1 cellular context compared by ENCODE assay signal in the genomic region with DNA sequence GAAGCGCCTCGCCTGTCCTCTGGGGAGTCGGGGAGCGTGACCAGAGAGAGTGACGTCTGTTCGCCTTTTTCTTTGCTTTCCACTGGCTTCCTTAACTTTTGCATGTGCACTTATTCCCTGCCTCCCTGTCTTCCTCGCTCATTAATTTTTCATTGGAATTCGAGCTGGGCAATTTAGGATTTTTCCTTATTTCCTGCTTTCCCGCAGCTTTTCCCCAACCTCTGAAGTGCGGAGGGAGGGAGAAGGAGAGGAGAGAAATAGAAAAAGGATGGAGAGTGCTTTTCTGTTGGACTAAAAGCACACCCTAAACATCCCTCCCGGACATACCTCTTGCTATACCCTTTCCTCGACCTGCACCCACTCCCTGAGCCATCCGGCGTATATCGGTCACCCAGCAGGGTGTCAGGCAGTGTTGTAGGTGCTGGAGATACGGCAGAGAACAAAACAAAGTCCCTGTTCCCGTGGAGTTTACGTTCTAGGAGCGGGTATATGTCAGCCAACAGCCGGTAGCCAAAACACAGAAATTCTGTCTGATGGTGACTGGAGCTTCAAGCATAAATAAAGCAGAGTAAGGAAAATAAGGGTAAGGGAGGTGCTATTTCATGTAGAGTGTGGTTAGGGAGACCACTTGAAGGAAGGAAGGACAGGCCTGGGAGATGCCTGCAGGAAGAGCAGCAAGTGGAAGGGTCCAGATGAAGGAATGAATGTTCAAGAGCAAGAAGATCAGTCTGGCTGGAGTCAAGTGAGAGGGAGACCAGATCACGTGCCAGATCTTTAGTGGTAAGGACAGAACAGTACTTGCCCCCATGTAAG.
TF ChIP-seq lines count a peak whose summit lies in the region.

No MANE protein-coding gene starts in this region.

TF ChIP-seq in HepG2, 621 proteins besides CTCF, POLR2A, EP300 and RAD21 (continued from another document and continues in another):
- TF ChIP-seq, protein P1, sequence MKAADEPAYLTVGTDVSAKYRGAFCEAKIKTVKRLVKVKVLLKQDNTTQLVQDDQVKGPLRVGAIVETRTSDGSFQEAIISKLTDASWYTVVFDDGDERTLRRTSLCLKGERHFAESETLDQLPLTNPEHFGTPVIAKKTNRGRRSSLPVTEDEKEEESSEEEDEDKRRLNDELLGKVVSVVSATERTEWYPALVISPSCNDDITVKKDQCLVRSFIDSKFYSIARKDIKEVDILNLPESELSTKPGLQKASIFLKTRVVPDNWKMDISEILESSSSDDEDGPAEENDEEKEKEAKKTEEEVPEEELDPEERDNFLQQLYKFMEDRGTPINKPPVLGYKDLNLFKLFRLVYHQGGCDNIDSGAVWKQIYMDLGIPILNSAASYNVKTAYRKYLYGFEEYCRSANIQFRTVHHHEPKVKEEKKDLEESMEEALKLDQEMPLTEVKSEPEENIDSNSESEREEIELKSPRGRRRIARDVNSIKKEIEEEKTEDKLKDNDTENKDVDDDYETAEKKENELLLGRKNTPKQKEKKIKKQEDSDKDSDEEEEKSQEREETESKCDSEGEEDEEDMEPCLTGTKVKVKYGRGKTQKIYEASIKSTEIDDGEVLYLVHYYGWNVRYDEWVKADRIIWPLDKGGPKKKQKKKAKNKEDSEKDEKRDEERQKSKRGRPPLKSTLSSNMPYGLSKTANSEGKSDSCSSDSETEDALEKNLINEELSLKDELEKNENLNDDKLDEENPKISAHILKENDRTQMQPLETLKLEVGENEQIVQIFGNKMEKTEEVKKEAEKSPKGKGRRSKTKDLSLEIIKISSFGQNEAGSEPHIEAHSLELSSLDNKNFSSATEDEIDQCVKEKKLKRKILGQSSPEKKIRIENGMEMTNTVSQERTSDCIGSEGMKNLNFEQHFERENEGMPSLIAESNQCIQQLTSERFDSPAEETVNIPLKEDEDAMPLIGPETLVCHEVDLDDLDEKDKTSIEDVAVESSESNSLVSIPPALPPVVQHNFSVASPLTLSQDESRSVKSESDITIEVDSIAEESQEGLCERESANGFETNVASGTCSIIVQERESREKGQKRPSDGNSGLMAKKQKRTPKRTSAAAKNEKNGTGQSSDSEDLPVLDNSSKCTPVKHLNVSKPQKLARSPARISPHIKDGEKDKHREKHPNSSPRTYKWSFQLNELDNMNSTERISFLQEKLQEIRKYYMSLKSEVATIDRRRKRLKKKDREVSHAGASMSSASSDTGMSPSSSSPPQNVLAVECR (CRISPR knock-in tag; IDR thresholded peaks at IDR 0.05; ENCODE audit: borderline replicate concordance): no peak
- TF ChIP-seq ZNF557 (CRISPR knock-in tag; IDR thresholded peaks at IDR 0.05) (0 out of 2 replicates have a peak, but pooled peaks have one; percentile 26), ZNF615 (CRISPR knock-in tag; IDR thresholded peaks at IDR 0.05; ENCODE audit: borderline replicate concordance) (no peak), CBX1 (IDR thresholded peaks at IDR 0.05; ENCODE audit: low read depth) (no peak), ZNF782 (CRISPR knock-in tag; IDR thresholded peaks at IDR 0.05; ENCODE audit: borderline replicate concordance) (no peak), ZNF589 (CRISPR knock-in tag; conservative IDR thresholded peaks at IDR 0.05) (no peak), ELF1 (CRISPR knock-in tag; IDR thresholded peaks at IDR 0.05) (no peak), KDM5A (IDR thresholded peaks at IDR 0.05; ENCODE audit: borderline replicate concordance, low read length) (no peak), MTF2 (CRISPR knock-in tag; IDR thresholded peaks at IDR 0.05; ENCODE audit: borderline replicate concordance) (no peak), BORCS8-MEF2B (CRISPR knock-in tag; IDR thresholded peaks at IDR 0.05) (no peak), PHF20 (CRISPR knock-in tag; IDR thresholded peaks at IDR 0.05) (no peak), NFATC3 (CRISPR knock-in tag; IDR thresholded peaks at IDR 0.05) (0 out of 2 replicates have a peak, but pooled peaks have one; percentile 29), ZNF598 (CRISPR knock-in tag; IDR thresholded peaks at IDR 0.05; ENCODE audit: borderline replicate concordance) (peak; percentile 12; the same call in 1 of the 2 replicates), RNF2 (conservative IDR thresholded peaks at IDR 0.05; ENCODE audit: low read depth) (0 out of 2 replicates have a peak, but pooled peaks have one; percentile 18), FOXK1 (CRISPR knock-in tag; IDR thresholded peaks at IDR 0.05; ENCODE audit: borderline replicate concordance, low read depth) (no peak), ESRRA (CRISPR knock-in tag; IDR thresholded peaks at IDR 0.05; ENCODE audit: low read depth) (no peak; the same call in 1 of the 2 replicates), ZNF562 (CRISPR knock-in tag; IDR thresholded peaks at IDR 0.05; ENCODE audit: borderline replicate concordance) (0 out of 2 replicates have a peak, but pooled peaks have one; percentile 12), KDM4B (CRISPR knock-in tag; IDR thresholded peaks at IDR 0.05) (no peak), JUND (CRISPR knock-in tag; IDR thresholded peaks at IDR 0.05) (0 out of 2 replicates have a peak, but pooled peaks have one; percentile 0), RARA (CRISPR knock-in tag; IDR thresholded peaks at IDR 0.05) (no peak), ZNF713 (CRISPR knock-in tag; IDR thresholded peaks at IDR 0.05) (0 out of 2 replicates have a peak, but pooled peaks have one; percentile 12), POLR2AphosphoS5 (IDR thresholded peaks at IDR 0.05; ENCODE audit: low read depth, low read length) (no peak), RCOR2 (CRISPR knock-in tag; IDR thresholded peaks at IDR 0.05) (no peak), IRX3 (CRISPR knock-in tag; IDR thresholded peaks at IDR 0.05; ENCODE audit: borderline replicate concordance, low read depth) (0 out of 2 replicates have a peak, but pooled peaks have one; percentile 19), THYN1 (CRISPR knock-in tag; IDR thresholded peaks at IDR 0.05; ENCODE audit: borderline replicate concordance, low read depth) (peak; percentile 78; the same call in 1 of the 2 replicates), CEBPB (IDR thresholded peaks at IDR 0.05; ENCODE audit: borderline replicate concordance, low read depth, low read length) (no peak), CHCHD3 (CRISPR knock-in tag; IDR thresholded peaks at IDR 0.05) (peak; percentile 84; the same call in 1 of the 2 replicates), CREB1 (IDR thresholded peaks at IDR 0.05) (no peak), CREB1 (CRISPR knock-in tag; IDR thresholded peaks at IDR 0.05) (no peak), PHF21A (CRISPR knock-in tag; IDR thresholded peaks at IDR 0.05) (peak; percentile 53; the same call in 1 of the 2 replicates), AGO2 (optimal IDR thresholded peaks at IDR 0.05; ENCODE audit: low read depth, low read length) (no peak), ZNF292 (CRISPR knock-in tag; IDR thresholded peaks at IDR 0.05; ENCODE audit: borderline replicate concordance, low read depth) (0 out of 2 replicates have a peak, but pooled peaks have one; percentile 39), ZNF496 (CRISPR knock-in tag; IDR thresholded peaks at IDR 0.05; ENCODE audit: insufficient replicate concordance) (no peak)
- TF ChIP-seq, protein P2, sequence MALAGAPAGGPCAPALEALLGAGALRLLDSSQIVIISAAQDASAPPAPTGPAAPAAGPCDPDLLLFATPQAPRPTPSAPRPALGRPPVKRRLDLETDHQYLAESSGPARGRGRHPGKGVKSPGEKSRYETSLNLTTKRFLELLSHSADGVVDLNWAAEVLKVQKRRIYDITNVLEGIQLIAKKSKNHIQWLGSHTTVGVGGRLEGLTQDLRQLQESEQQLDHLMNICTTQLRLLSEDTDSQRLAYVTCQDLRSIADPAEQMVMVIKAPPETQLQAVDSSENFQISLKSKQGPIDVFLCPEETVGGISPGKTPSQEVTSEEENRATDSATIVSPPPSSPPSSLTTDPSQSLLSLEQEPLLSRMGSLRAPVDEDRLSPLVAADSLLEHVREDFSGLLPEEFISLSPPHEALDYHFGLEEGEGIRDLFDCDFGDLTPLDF (CRISPR knock-in tag; IDR thresholded peaks at IDR 0.05): no peak
- TF ChIP-seq, protein P3, sequence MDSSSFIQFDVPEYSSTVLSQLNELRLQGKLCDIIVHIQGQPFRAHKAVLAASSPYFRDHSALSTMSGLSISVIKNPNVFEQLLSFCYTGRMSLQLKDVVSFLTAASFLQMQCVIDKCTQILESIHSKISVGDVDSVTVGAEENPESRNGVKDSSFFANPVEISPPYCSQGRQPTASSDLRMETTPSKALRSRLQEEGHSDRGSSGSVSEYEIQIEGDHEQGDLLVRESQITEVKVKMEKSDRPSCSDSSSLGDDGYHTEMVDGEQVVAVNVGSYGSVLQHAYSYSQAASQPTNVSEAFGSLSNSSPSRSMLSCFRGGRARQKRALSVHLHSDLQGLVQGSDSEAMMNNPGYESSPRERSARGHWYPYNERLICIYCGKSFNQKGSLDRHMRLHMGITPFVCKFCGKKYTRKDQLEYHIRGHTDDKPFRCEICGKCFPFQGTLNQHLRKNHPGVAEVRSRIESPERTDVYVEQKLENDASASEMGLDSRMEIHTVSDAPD (CRISPR knock-in tag; IDR thresholded peaks at IDR 0.05): peak; percentile 68; the same call in 1 of the 2 replicates
- TF ChIP-seq, protein P4, sequence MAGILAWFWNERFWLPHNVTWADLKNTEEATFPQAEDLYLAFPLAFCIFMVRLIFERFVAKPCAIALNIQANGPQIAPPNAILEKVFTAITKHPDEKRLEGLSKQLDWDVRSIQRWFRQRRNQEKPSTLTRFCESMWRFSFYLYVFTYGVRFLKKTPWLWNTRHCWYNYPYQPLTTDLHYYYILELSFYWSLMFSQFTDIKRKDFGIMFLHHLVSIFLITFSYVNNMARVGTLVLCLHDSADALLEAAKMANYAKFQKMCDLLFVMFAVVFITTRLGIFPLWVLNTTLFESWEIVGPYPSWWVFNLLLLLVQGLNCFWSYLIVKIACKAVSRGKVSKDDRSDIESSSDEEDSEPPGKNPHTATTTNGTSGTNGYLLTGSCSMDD (CRISPR knock-in tag; IDR thresholded peaks at IDR 0.05): no peak
- TF ChIP-seq, protein P5, sequence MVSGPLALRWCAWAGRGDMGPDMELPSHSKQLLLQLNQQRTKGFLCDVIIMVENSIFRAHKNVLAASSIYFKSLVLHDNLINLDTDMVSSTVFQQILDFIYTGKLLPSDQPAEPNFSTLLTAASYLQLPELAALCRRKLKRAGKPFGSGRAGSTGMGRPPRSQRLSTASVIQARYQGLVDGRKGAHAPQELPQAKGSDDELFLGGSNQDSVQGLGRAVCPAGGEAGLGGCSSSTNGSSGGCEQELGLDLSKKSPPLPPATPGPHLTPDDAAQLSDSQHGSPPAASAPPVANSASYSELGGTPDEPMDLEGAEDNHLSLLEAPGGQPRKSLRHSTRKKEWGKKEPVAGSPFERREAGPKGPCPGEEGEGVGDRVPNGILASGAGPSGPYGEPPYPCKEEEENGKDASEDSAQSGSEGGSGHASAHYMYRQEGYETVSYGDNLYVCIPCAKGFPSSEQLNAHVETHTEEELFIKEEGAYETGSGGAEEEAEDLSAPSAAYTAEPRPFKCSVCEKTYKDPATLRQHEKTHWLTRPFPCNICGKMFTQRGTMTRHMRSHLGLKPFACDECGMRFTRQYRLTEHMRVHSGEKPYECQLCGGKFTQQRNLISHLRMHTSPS (CRISPR knock-in tag; IDR thresholded peaks at IDR 0.05; ENCODE audit: low read depth): 0 out of 2 replicates have a peak, but pooled peaks have one; percentile 27
- TF ChIP-seq, protein P6, sequence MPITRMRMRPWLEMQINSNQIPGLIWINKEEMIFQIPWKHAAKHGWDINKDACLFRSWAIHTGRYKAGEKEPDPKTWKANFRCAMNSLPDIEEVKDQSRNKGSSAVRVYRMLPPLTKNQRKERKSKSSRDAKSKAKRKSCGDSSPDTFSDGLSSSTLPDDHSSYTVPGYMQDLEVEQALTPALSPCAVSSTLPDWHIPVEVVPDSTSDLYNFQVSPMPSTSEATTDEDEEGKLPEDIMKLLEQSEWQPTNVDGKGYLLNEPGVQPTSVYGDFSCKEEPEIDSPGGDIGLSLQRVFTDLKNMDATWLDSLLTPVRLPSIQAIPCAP (CRISPR knock-in tag; IDR thresholded peaks at IDR 0.05; ENCODE audit: low read depth): no peak
- TF ChIP-seq, protein P7, sequence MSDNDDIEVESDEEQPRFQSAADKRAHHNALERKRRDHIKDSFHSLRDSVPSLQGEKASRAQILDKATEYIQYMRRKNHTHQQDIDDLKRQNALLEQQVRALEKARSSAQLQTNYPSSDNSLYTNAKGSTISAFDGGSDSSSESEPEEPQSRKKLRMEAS (IDR thresholded peaks at IDR 0.05): no peak
- TF ChIP-seq, protein P8, sequence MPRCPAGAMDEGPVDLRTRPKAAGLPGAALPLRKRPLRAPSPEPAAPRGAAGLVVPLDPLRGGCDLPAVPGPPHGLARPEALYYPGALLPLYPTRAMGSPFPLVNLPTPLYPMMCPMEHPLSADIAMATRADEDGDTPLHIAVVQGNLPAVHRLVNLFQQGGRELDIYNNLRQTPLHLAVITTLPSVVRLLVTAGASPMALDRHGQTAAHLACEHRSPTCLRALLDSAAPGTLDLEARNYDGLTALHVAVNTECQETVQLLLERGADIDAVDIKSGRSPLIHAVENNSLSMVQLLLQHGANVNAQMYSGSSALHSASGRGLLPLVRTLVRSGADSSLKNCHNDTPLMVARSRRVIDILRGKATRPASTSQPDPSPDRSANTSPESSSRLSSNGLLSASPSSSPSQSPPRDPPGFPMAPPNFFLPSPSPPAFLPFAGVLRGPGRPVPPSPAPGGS (CRISPR knock-in tag; IDR thresholded peaks at IDR 0.05): no peak
- TF ChIP-seq, protein P9, sequence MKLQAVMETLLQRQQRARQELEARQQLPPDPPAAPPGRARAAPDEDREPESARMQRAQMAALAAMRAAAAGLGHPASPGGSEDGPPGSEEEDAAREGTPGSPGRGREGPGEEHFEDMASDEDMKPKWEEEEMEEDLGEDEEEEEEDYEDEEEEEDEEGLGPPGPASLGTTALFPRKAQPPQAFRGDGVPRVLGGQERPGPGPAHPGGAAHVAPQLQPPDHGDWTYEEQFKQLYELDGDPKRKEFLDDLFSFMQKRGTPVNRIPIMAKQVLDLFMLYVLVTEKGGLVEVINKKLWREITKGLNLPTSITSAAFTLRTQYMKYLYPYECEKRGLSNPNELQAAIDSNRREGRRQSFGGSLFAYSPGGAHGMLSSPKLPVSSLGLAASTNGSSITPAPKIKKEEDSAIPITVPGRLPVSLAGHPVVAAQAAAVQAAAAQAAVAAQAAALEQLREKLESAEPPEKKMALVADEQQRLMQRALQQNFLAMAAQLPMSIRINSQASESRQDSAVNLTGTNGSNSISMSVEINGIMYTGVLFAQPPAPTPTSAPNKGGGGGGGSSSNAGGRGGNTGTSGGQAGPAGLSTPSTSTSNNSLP (IDR thresholded peaks at IDR 0.05; ENCODE audit: low read depth, low read length): no peak
- TF ChIP-seq, protein P10, sequence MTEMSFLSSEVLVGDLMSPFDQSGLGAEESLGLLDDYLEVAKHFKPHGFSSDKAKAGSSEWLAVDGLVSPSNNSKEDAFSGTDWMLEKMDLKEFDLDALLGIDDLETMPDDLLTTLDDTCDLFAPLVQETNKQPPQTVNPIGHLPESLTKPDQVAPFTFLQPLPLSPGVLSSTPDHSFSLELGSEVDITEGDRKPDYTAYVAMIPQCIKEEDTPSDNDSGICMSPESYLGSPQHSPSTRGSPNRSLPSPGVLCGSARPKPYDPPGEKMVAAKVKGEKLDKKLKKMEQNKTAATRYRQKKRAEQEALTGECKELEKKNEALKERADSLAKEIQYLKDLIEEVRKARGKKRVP (CRISPR knock-in tag; IDR thresholded peaks at IDR 0.05): 0 out of 4 replicates have a peak, but pooled peaks of 1 of the 2 experiments have one; percentile 32
- TF ChIP-seq, protein P11, sequence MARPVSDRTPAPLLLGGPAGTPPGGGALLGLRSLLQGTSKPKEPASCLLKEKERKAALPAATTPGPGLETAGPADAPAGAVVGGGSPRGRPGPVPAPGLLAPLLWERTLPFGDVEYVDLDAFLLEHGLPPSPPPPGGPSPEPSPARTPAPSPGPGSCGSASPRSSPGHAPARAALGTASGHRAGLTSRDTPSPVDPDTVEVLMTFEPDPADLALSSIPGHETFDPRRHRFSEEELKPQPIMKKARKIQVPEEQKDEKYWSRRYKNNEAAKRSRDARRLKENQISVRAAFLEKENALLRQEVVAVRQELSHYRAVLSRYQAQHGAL (CRISPR knock-in tag; IDR thresholded peaks at IDR 0.05; ENCODE audit: not compliant biosample characterization): no peak
